ENCODE assay signal across 8 cellular contexts in genomic region chr12:112408621-112409020, GRCh38. TPM values are rescaled to one million over a fixed set of nuclear protein-coding genes. Genes with fewer than 3 reads are reported as not detected.
DNase-seq lines count a peak whose midpoint lies in the region; FAIRE-seq and TF ChIP-seq lines count a peak whose summit lies in the region.

No MANE protein-coding gene starts in this region.

- no peaks in the 10 kb centered on the region for H3K27me3 Mint-ChIP-seq in CD8-positive, alpha-beta memory T cell
- H3K27me3 Mint-ChIP-seq in nephron progenitor cell (ENCODE audit: low read depth, poor library complexity) = peaks cover 4% of the 10 kb centered on the region

- H3K36me3 Mint-ChIP-seq in CD8-positive, alpha-beta memory T cell = peaks cover 7 to 56% (median 14%) of the 10 kb centered on the region in 3 donors
- H3K36me3 Mint-ChIP-seq in nephron progenitor cell (ENCODE audit: low read depth) = peaks cover 48% of the 10 kb centered on the region

- H3K9me3 Mint-ChIP-seq in CD8-positive, alpha-beta memory T cell = no peaks in the 10 kb centered on the region
- peaks cover 3% of the 10 kb centered on the region for H3K9me3 Mint-ChIP-seq in nephron progenitor cell

- peak overlapping the region; percentile 99 to 100 (median 100) for H3K4me3 Mint-ChIP-seq in CD8-positive, alpha-beta memory T cell
- H3K4me3 Mint-ChIP-seq in nephron progenitor cell = peak overlapping the region; percentile 100

- no peaks in the 10 kb centered on the region for H3K27me3 ChIP-seq in CD8-positive, alpha-beta memory T cell (ENCODE audit: insufficient read depth, low read length, poor library complexity, severe bottlenecking)
- H3K27me3 ChIP-seq in OCI-LY1 (ENCODE audit: insufficient read depth, low read length) (no peaks in the 10 kb centered on the region), dorsolateral prefrontal cortex (no peaks in the 10 kb centered on the region)

- no peaks in the 10 kb centered on the region for H3K9me2 ChIP-seq in OCI-LY1 (ENCODE audit: low read depth, low read length)

- H3K27ac ChIP-seq in CD8-positive, alpha-beta memory T cell (ENCODE audit: low read depth, low read length) = peak overlapping the region; percentile 92
- H3K27ac ChIP-seq in OCI-LY1 (ENCODE audit: low read depth, low read length, poor library complexity, severe bottlenecking) (peak overlapping the region; percentile 82), dorsolateral prefrontal cortex (peak overlapping the region in 53 of 59 donors; percentile 63 to 98 (median 92))

- H3K27ac Mint-ChIP-seq in CD8-positive, alpha-beta memory T cell = peak overlapping the region; percentile 94 to 100 (median 99)
- H3K27ac Mint-ChIP-seq in nephron progenitor cell = peak overlapping the region; percentile 100

- 0 out of 2 replicates have a peak, but pooled peaks cover 5% of the 10 kb centered on the region for H3F3A ChIP-seq in OCI-LY1 (ENCODE audit: insufficient read depth, low read length)

- H3K4me1 Mint-ChIP-seq in CD8-positive, alpha-beta memory T cell = peaks cover 31 to 45% (median 45%) of the 10 kb centered on the region in 3 donors
- H3K4me1 Mint-ChIP-seq in nephron progenitor cell = peaks cover 21% of the 10 kb centered on the region

- peak overlapping the region; percentile 84 for H3K4me2 ChIP-seq in OCI-LY1 (ENCODE audit: low read length)

- peaks cover 39% of the 10 kb centered on the region for H3K36me3 ChIP-seq in CD8-positive, alpha-beta memory T cell (ENCODE audit: insufficient read depth, low read length)
- H3K36me3 ChIP-seq in OCI-LY1 (ENCODE audit: insufficient read depth, low read length) = peaks cover 51% of the 10 kb centered on the region

- TF ChIP-seq CTCF in OCI-LY1 (IDR thresholded peaks at IDR 0.05; ENCODE audit: low read length) (no peak), dorsolateral prefrontal cortex (IDR thresholded peaks at IDR 0.05 in 54 of 56, conservative IDR thresholded peaks at IDR 0.05 in 2 of 56; ENCODE audit: low read depth in 1 of 56, partially characterized antibody in 56 of 56) (no peak), nephron progenitor cell (IDR thresholded peaks at IDR 0.05) (no peak)

- intact Hi-C loops in dorsolateral prefrontal cortex (cut with DNase I) = no loop called here

- peak overlapping the region; percentile 93 for H3K4me3 ChIP-seq in CD8-positive, alpha-beta memory T cell (ENCODE audit: low read length)
- peak overlapping the region; percentile 88 for H3K4me3 ChIP-seq in OCI-LY1 (ENCODE audit: low read depth, low read length, poor library complexity, severe bottlenecking)
- H3K4me3 ChIP-seq in dorsolateral prefrontal cortex = peak overlapping the region; percentile 42 to 91 (median 76)

- DNase-seq in CD8-positive, alpha-beta memory T cell = peak in 3 of 5 donors; percentile 5 to 49 (median 14)
- no peak for DNase-seq in dorsolateral prefrontal cortex
- DNase-seq in nephron progenitor cell = no peak
- DNase-seq in H54 (ENCODE audit: insufficient read length, low spot score) = no peak
- no peak for DNase-seq in DMS79 (lab: John Stamatoyannopoulos, UW)
- DNase-seq in NCI-H226 = no peak
- no peak for DNase-seq in foreskin melanocyte

- no peak overlapping the region for H2AFZ ChIP-seq in OCI-LY1 (ENCODE audit: low read length)

- FAIRE-seq in H54 (lab: Jason Lieb, UNC) = no peak

- POLR2A ChIA-PET in CD8-positive, alpha-beta memory T cell (lab: Charles Lee) = no interaction called here

- peak overlapping the region; percentile 82 for H3K9ac ChIP-seq in OCI-LY1 (ENCODE audit: low read length)

- no peaks in the 10 kb centered on the region for H3K9me3 ChIP-seq in CD8-positive, alpha-beta memory T cell (ENCODE audit: low read length)
- H3K9me3 ChIP-seq in OCI-LY1 (ENCODE audit: low read length) = no peaks in the 10 kb centered on the region

- TF ChIP-seq POLR2A in H54 (IDR thresholded peaks at IDR 0.05; ENCODE audit: low read depth, low read length) = no peak

- peaks cover 14% of the 10 kb centered on the region for H3K79me2 ChIP-seq in OCI-LY1 (ENCODE audit: insufficient read depth, low read length)

- H3K4me1 ChIP-seq in CD8-positive, alpha-beta memory T cell (ENCODE audit: insufficient read depth, low read length) = peaks cover 27% of the 10 kb centered on the region
- peaks cover 26% of the 10 kb centered on the region for H3K4me1 ChIP-seq in OCI-LY1 (ENCODE audit: insufficient read depth, low read length, severe bottlenecking)

- CTCF ChIA-PET in CD8-positive, alpha-beta memory T cell (lab: Charles Lee) = no interaction called here

- H4K20me1 ChIP-seq in OCI-LY1 (ENCODE audit: insufficient read depth, low read length) = no peaks in the 10 kb centered on the region

RNA-seq across cellular contexts. Expression of gene RPL6, which starts 0.8 kb away (rescaled TPM):
- total RNA-seq in CD8-positive, alpha-beta memory T cell = 1,000 to 10,000 TPM; 1,957 to 2,019 TPM
- 609 TPM for polyA plus RNA-seq in CD8-positive, alpha-beta memory T cell
- total RNA-seq in dorsolateral prefrontal cortex = 100 to 1,000 TPM; 346 to 633 (median 442) TPM

RNA-seq across cellular contexts. Expression of gene PTPN11, which starts 10.1 kb away (rescaled TPM):
- total RNA-seq in CD8-positive, alpha-beta memory T cell = 100 to 1,000 TPM; 163 to 171 TPM
- polyA plus RNA-seq in CD8-positive, alpha-beta memory T cell = 80.2 TPM
- total RNA-seq in dorsolateral prefrontal cortex = 100 to 1,000 TPM; 141 to 247 (median 187) TPM

RNA-seq across cellular contexts. Expression of gene HECTD4, which starts 26.4 kb away (rescaled TPM):
- 10 to 100 TPM; 29.7 to 32.8 TPM for total RNA-seq in CD8-positive, alpha-beta memory T cell
- polyA plus RNA-seq in CD8-positive, alpha-beta memory T cell = 3.1 TPM
- total RNA-seq in dorsolateral prefrontal cortex = 100 to 1,000 TPM; 133 to 246 (median 192) TPM

Comparison
In these comparisons a context has a peak if more than half of its experiments do, and no peak if none do; other contexts are left out.
1. DNase-seq: peak in CD8-positive, alpha-beta memory T cell (3 of 5); none in dorsolateral prefrontal cortex (0 of 10), nephron progenitor cell (single experiment), H54 (single experiment), DMS79 (single experiment), NCI-H226 (single experiment) and foreskin melanocyte (single experiment).
2. Peak in every context shown above with its lines, with median percentiles within 50 percentile points of each other: H3K27ac ChIP-seq and H3K4me3 ChIP-seq.